ENCODE assay signal across 7 cellular contexts in the genomic region with DNA sequence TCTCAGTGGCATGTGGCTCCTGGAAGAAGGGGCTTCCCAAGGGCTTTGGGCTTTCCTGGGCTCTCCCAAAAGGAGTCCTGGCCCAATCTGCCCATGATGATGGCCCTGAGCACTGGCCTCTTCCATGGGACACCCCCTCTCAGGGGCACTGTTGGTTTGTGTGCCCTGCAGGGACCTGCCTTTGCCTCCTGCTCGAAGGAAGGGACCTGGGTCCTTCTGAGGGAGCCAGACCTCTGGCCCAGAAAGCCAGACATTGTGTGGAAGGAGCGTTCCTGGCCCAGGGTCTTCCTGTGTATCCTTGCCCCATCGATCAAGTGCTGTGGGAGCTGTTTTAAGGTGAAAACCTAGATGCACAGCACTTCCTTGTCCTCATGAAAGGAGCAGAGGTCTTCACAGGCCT.
"Had no signal": no experiment of that assay in that cellular context is flagged by ENCODE, and none has a peak within 500 bp of the region (broad histone marks: within the 10 kb centered on the region; RNA-seq: fewer than 3 reads in every experiment).

No MANE protein-coding gene starts in this region.

- H3K4me3 ChIP-seq: K562 had no signal

- H3K27ac ChIP-seq: HL-60 had no signal

- H3K27ac Mint-ChIP-seq: IgD-negative memory B cell had no signal

- H3K27me3 Mint-ChIP-seq: IgD-negative memory B cell had no signal

- H3K4me1 Mint-ChIP-seq: IgD-negative memory B cell had no signal

- DNase-seq: IMR-90, KBM-7, KG1 had no signal

- ATAC-seq: HepG2, K562 had no signal

- H3K4me3 Mint-ChIP-seq: IgD-negative memory B cell had no signal

- H3K36me3 Mint-ChIP-seq: IgD-negative memory B cell had no signal
